In the genomic region with DNA sequence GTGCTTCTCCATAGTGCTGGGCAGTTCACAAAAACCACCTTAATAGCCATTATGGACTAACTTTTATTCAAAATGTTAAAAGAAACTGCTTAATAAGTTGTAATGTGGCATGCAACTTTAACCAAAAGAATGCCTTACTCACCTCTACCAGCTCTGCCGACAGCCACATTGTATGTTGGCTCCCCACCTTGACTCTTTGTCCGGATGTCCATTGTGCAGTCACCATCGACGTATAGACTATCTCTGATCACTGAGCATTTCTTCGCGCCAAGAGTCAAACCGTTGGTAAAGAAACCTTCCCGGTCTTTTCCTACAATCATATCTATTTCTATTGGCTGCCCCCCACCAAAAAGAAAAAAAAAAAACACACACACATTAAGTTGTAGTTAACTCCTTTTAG, we compare ENCODE assay signal across 8 cellular contexts. TPM values are rescaled to one million over a fixed set of nuclear protein-coding genes. Genes with fewer than 3 reads are reported as not detected.
DNase-seq lines count a peak whose midpoint lies in the region; ATAC-seq and TF ChIP-seq lines count a peak whose summit lies in the region.
"Had no signal": no experiment of that assay in that cellular context is flagged by ENCODE, and none has a peak within 500 bp of the region (broad histone marks: within the 10 kb centered on the region; RNA-seq: fewer than 3 reads in every experiment).

No MANE protein-coding gene starts in this region.

- DNase-seq in H7 (no peak), NCI-H446 treated with DMSO at 0.1 percent for 48 hours (lab: John Stamatoyannopoulos, UW) (peak; percentile 31), endothelial cell (ENCODE audit: low spot score) (peak; percentile 9), retina (peak; percentile 24)
- no peak for DNase-seq in activated T-helper 1 cell treated with anti-CD3 and anti-CD28 coated beads, Interleukin-12 subunit alpha, Interleukin-12 subunit beta, Interleukin-2, Interleukin-4 antibody, amounts not matched to agents 30 ng/mL and 10 ng/mL and 1 ng/mL, durations not matched to agents 14 hours and 24 hours and 36 hours (ENCODE audit: low spot score)
- DNase-seq: T-helper 2 cell had no signal

- peak overlapping the region; percentile 80 for H3K27ac Mint-ChIP-seq in endothelial cell (ENCODE audit: unreplicated experiment)
- H3K27ac Mint-ChIP-seq in activated T-helper 1 cell treated with anti-CD3 and anti-CD28 coated beads, Interleukin-12 subunit alpha, Interleukin-12 subunit beta, Interleukin-2, Interleukin-4 antibody, amounts not matched to agents 30 ng/mL and 10 ng/mL and 1 ng/mL, durations not matched to agents 14 hours and 24 hours and 36 hours = no peak overlapping the region

- peaks cover 19% of the 10 kb centered on the region for H3K27me3 Mint-ChIP-seq in endothelial cell (ENCODE audit: unreplicated experiment)
- peaks cover 36% of the 10 kb centered on the region for H3K27me3 Mint-ChIP-seq in activated T-helper 1 cell treated with anti-CD3 and anti-CD28 coated beads, Interleukin-12 subunit alpha, Interleukin-12 subunit beta, Interleukin-2, Interleukin-4 antibody, amounts not matched to agents 30 ng/mL and 10 ng/mL and 1 ng/mL, durations not matched to agents 14 hours and 24 hours and 36 hours (ENCODE audit: insufficient read depth)

- peaks cover 7% of the 10 kb centered on the region for H3K36me3 ChIP-seq in H7 (replicated peaks; ENCODE audit: control insufficient read depth, insufficient read depth, low read length)

- intact Hi-C loops in activated T-helper 1 cell treated with anti-CD3 and anti-CD28 coated beads, Interleukin-12 subunit alpha, Interleukin-12 subunit beta, Interleukin-2, Interleukin-4 antibody, amounts not matched to agents 30 ng/mL and 10 ng/mL and 1 ng/mL, durations not matched to agents 14 hours and 24 hours and 36 hours (cut with micrococcal nuclease) = loop anchor here (1.0 kb wide), 1 partner anchor 527 kb away; no protein-coding TSS in a partner anchor

- TF ChIP-seq CTCF in endothelial cell (IDR thresholded peaks at IDR 0.05; ENCODE audit: unreplicated experiment) = no peak

- H3K4me1 Mint-ChIP-seq in endothelial cell (ENCODE audit: unreplicated experiment) = peaks cover 32% of the 10 kb centered on the region
- H3K4me1 Mint-ChIP-seq in activated T-helper 1 cell treated with anti-CD3 and anti-CD28 coated beads, Interleukin-12 subunit alpha, Interleukin-12 subunit beta, Interleukin-2, Interleukin-4 antibody, amounts not matched to agents 30 ng/mL and 10 ng/mL and 1 ng/mL, durations not matched to agents 14 hours and 24 hours and 36 hours (ENCODE audit: low read depth) = peaks cover 12% of the 10 kb centered on the region

- H3K36me3 Mint-ChIP-seq in endothelial cell (ENCODE audit: low read depth, unreplicated experiment) = peaks cover 23% of the 10 kb centered on the region
- no peaks in the 10 kb centered on the region for H3K36me3 Mint-ChIP-seq in activated T-helper 1 cell treated with anti-CD3 and anti-CD28 coated beads, Interleukin-12 subunit alpha, Interleukin-12 subunit beta, Interleukin-2, Interleukin-4 antibody, amounts not matched to agents 30 ng/mL and 10 ng/mL and 1 ng/mL, durations not matched to agents 14 hours and 24 hours and 36 hours (ENCODE audit: low read depth)

- H3K4me3 Mint-ChIP-seq in endothelial cell (ENCODE audit: unreplicated experiment) = peak overlapping the region; percentile 84
- no peak overlapping the region for H3K4me3 Mint-ChIP-seq in activated T-helper 1 cell treated with anti-CD3 and anti-CD28 coated beads, Interleukin-12 subunit alpha, Interleukin-12 subunit beta, Interleukin-2, Interleukin-4 antibody, amounts not matched to agents 30 ng/mL and 10 ng/mL and 1 ng/mL, durations not matched to agents 14 hours and 24 hours and 36 hours

- no peaks in the 10 kb centered on the region for H3K9me3 Mint-ChIP-seq in endothelial cell (ENCODE audit: unreplicated experiment)
- H3K9me3 Mint-ChIP-seq in activated T-helper 1 cell treated with anti-CD3 and anti-CD28 coated beads, Interleukin-12 subunit alpha, Interleukin-12 subunit beta, Interleukin-2, Interleukin-4 antibody, amounts not matched to agents 30 ng/mL and 10 ng/mL and 1 ng/mL, durations not matched to agents 14 hours and 24 hours and 36 hours = no peaks in the 10 kb centered on the region

- no peaks in the 10 kb centered on the region for H3K27me3 ChIP-seq in H7 (ENCODE audit: control insufficient read depth, insufficient read depth, low read length)

- peak overlapping the region; percentile 93; the same call in 1 of the 2 replicates for H3K4me3 ChIP-seq in H7 (ENCODE audit: insufficient read depth, low read depth, low read length)

- ATAC-seq in HG02970 (IDR thresholded peaks at IDR 0.05; ENCODE audit: low FRiP score, unreplicated experiment) (no peak), GM18907 (IDR thresholded peaks at IDR 0.05; ENCODE audit: unreplicated experiment) (no peak)

RNA-seq across cellular contexts. Expression of a gene that starts 2.5 kb away (rescaled TPM):
- total RNA-seq in H7 (2014; rRNA removed; shearing (Covaris generic)) = 236 and 243 TPM in 2 replicates
- 102 TPM for total RNA-seq in endothelial cell (ENCODE audit: unreplicated experiment)
- 0.42 and 0.47 TPM in 2 replicates for total RNA-seq in activated T-helper 1 cell treated with anti-CD3 and anti-CD28 coated beads, Interleukin-12 subunit alpha, Interleukin-12 subunit beta, Interleukin-2, Interleukin-4 antibody, amounts not matched to agents 30 ng/mL and 10 ng/mL and 1 ng/mL, durations not matched to agents 14 hours and 24 hours and 36 hours

Comparison
In these comparisons a context has a peak if more than half of its experiments do, and no peak if none do; other contexts are left out.
1. DNase-seq: peak in NCI-H446 treated with DMSO at 0.1 percent for 48 hours (single experiment), endothelial cell (single experiment) and retina (single experiment); none in H7 (single experiment) and activated T-helper 1 cell treated with anti-CD3 and anti-CD28 coated beads, Interleukin-12 subunit alpha, Interleukin-12 subunit beta, Interleukin-2, Interleukin-4 antibody, amounts not matched to agents 30 ng/mL and 10 ng/mL and 1 ng/mL, durations not matched to agents 14 hours and 24 hours and 36 hours (single experiment).
2. RNA of a gene that starts 2.5 kb away (total RNA-seq): 236 to 243 TPM in H7 and 102 TPM in endothelial cell (single experiment); 0.42 to 0.47 TPM in activated T-helper 1 cell treated with anti-CD3 and anti-CD28 coated beads, Interleukin-12 subunit alpha, Interleukin-12 subunit beta, Interleukin-2, Interleukin-4 antibody, amounts not matched to agents 30 ng/mL and 10 ng/mL and 1 ng/mL, durations not matched to agents 14 hours and 24 hours and 36 hours; every median in the first group is over 10 times any median in the second.